ENCODE assay signal across 12 cellular contexts in the genomic region with DNA sequence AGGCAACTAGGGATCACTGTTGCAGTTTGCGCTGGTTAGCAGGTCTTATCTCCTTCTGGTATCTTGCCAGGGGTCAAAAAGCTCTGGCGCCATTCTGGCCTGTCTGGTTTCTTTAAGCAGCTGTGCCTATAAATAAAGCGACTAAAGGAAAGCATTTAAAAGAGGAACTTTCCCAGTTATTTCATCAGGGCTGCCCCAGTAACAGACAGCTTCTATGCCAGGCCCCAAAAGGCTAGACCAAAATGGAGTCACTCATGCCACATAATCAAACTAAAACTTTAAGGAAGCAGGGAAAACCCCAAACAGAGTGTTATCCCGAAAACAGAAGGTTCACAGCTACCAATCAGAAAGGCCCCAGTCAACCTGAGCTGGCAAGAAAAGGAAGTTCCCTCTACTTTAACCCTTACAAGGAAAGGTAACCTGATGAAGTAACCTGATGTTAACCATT. TPM values are rescaled to one million over a fixed set of nuclear protein-coding genes. Genes with fewer than 3 reads are reported as not detected.
A peak's percentile ranks its signal among the peaks of the same experiment; 100 is the strongest.
DNase-seq lines count a peak whose midpoint lies in the region; ATAC-seq and TF ChIP-seq lines count a peak whose summit lies in the region.
"Had no signal": no experiment of that assay in that cellular context is flagged by ENCODE, and none has a peak within 500 bp of the region (broad histone marks: within the 10 kb centered on the region; RNA-seq: fewer than 3 reads in every experiment).

No MANE protein-coding gene starts in this region.

- no peaks in the 10 kb centered on the region for H3K36me3 ChIP-seq in breast epithelium
- no peaks in the 10 kb centered on the region for H3K36me3 ChIP-seq in mucosa of descending colon (ENCODE audit: low read depth)
- H3K36me3 ChIP-seq: BLaER1 had no signal

- no peak overlapping the region for H3K4me3 Mint-ChIP-seq in Calu3 (ENCODE audit: low read depth, unreplicated experiment)
- H3K4me3 Mint-ChIP-seq: T-helper 1 cell treated with Interleukin-12 subunit alpha and Interleukin-12 subunit beta and Interleukin-4 antibody, amounts not matched to agents 30 μg/mL and 1 μg/mL, for 36 hours had no signal

- H3K4me1 ChIP-seq in breast epithelium (no peaks in the 10 kb centered on the region), mucosa of descending colon (ENCODE audit: low read depth) (peaks cover 2% of the 10 kb centered on the region)

- H3K9me3 ChIP-seq in breast epithelium (no peaks in the 10 kb centered on the region), mucosa of descending colon (no peaks in the 10 kb centered on the region)
- H3K9me3 ChIP-seq: BLaER1 had no signal

- intact Hi-C loops in Calu3 (cut with micrococcal nuclease; ENCODE audit: unreplicated experiment) (loop anchor here (1.0 kb wide), 1 partner anchor 41 kb away; the partner anchor contains the start of gene HNRNPA3), breast epithelium (cut with DNase I; ENCODE audit: low total_unique reads) (no loop called here), mucosa of descending colon (cut with DNase I, micrococcal nuclease) (no loop called here)

- no peak overlapping the region for H3K4me3 ChIP-seq in breast epithelium
- H3K4me3 ChIP-seq in mucosa of descending colon = no peak overlapping the region
- H3K4me3 ChIP-seq: BLaER1 had no signal

- H3K9me3 Mint-ChIP-seq in Calu3 (ENCODE audit: low read depth, unreplicated experiment) = no peaks in the 10 kb centered on the region
- H3K9me3 Mint-ChIP-seq: T-helper 1 cell treated with Interleukin-12 subunit alpha and Interleukin-12 subunit beta and Interleukin-4 antibody, amounts not matched to agents 30 μg/mL and 1 μg/mL, for 36 hours had no signal

- no peaks in the 10 kb centered on the region for H3K27me3 ChIP-seq in breast epithelium
- H3K27me3 ChIP-seq: BLaER1 had no signal

- H3K27me3 Mint-ChIP-seq in Calu3 (ENCODE audit: unreplicated experiment) = no peaks in the 10 kb centered on the region

- CTCF ChIA-PET in Calu3 (lab: Charles Lee) = no interaction called here

- DNase-seq in Calu3 (peak; percentile 48), NOMO-1 treated with dmso at 0.1 percent for 144 hours (lab: John Stamatoyannopoulos, UW; ENCODE audit: unreplicated experiment) (peak; percentile 62), breast epithelium (ENCODE audit: low spot score in 2 of 2) (no peak), mucosa of descending colon (peak in 1 of 3 donors; percentile 48), HuH-7 (ENCODE audit: low spot score) (no peak)
- DNase-seq in stimulated activated CD4-positive, alpha-beta T cell treated with anti-CD3 and anti-CD28 coated beads, Interleukin-15, amount 100 ng/mL, for 24 hours = no peak
- DNase-seq: activated T-cell treated with anti-CD3 and anti-CD28 coated beads, Interleukin-2, amount 50 U/mL, for 48 hours; NCI-H2029 had no signal

- TF ChIP-seq CTCF in Calu3 (IDR thresholded peaks at IDR 0.05; ENCODE audit: unreplicated experiment) (no peak), breast epithelium (IDR thresholded peaks at IDR 0.05) (no peak), mucosa of descending colon (IDR thresholded peaks at IDR 0.05) (no peak)

- peak overlapping the region; percentile 73 for H3K27ac Mint-ChIP-seq in Calu3 (ENCODE audit: unreplicated experiment)
- H3K27ac Mint-ChIP-seq: T-helper 1 cell treated with Interleukin-12 subunit alpha and Interleukin-12 subunit beta and Interleukin-4 antibody, amounts not matched to agents 30 μg/mL and 1 μg/mL, for 36 hours had no signal

- H3K4me1 Mint-ChIP-seq in Calu3 (ENCODE audit: low read depth, unreplicated experiment) = peaks cover 66% of the 10 kb centered on the region

- peaks cover 5% of the 10 kb centered on the region for H3K36me3 Mint-ChIP-seq in Calu3 (ENCODE audit: insufficient read depth, unreplicated experiment)

- BruUV-seq in Calu3 (replicated peaks; lab: Mats Ljungman, UMichigan) = no TSS peak

- no peak for TF ChIP-seq POLR2A in breast epithelium (IDR thresholded peaks at IDR 0.05)

- ATAC-seq in mucosa of descending colon = peak; percentile 48
- ATAC-seq in HG02973 (IDR thresholded peaks at IDR 0.05; ENCODE audit: unreplicated experiment) = no peak
- ATAC-seq in HG03342 (IDR thresholded peaks at IDR 0.05; ENCODE audit: unreplicated experiment) = no peak

- H3K27ac ChIP-seq in breast epithelium = peak overlapping the region; percentile 8 to 57
- H3K27ac ChIP-seq: BLaER1 had no signal

RNA-seq across cellular contexts. Expression of gene HNRNPA3, which starts 41.2 kb away (rescaled TPM):
- total RNA-seq in Calu3 (2022) (212 and 234 TPM in 2 replicates), breast epithelium (10 to 100 TPM; 60.6 to 100.0 (median 95.9) TPM), mucosa of descending colon (100 to 1,000 TPM; 133 to 169 (median 151) TPM)

Comparison
In these comparisons a context has a peak if more than half of its experiments do, and no peak if none do; other contexts are left out.
1. DNase-seq: peak in Calu3 (single experiment) and NOMO-1 treated with dmso at 0.1 percent for 144 hours (single experiment); none in breast epithelium (0 of 2), stimulated activated CD4-positive, alpha-beta T cell treated with anti-CD3 and anti-CD28 coated beads, Interleukin-15, amount 100 ng/mL, for 24 hours (single experiment) and HuH-7 (single experiment).